In genomic region chr10:79221110-79222051, GRCh38 we compare ENCODE assay signal across 8 cellular contexts.
DNase-seq lines count a peak whose midpoint lies in the region; ATAC-seq and TF ChIP-seq lines count a peak whose summit lies in the region.

No MANE protein-coding gene starts in this region.

- no peaks in the 10 kb centered on the region for H3K27me3 ChIP-seq in colonic mucosa
- H3K27me3 ChIP-seq in skeletal muscle tissue (ENCODE audit: control insufficient read depth in 3 of 3, insufficient read depth in 3 of 3, low read length in 3 of 3), result no peaks in the 10 kb centered on the region

- H3K27ac ChIP-seq in colonic mucosa (no peak overlapping the region), skeletal muscle tissue (ENCODE audit: low read depth, low read length) (peak overlapping the region; percentile 60)

- H3K4me1 ChIP-seq in colonic mucosa, result peaks cover 3% of the 10 kb centered on the region
- peaks cover 34 to 58% (median 50%) of the 10 kb centered on the region in 3 donors for H3K4me1 ChIP-seq in skeletal muscle tissue (ENCODE audit: control insufficient read depth in 3 of 3, insufficient read depth in 3 of 3, low read length in 3 of 3)

- peaks cover 5% of the 10 kb centered on the region for H3K36me3 ChIP-seq in colonic mucosa
- peaks cover 20 to 33% (median 21%) of the 10 kb centered on the region in 3 donors for H3K36me3 ChIP-seq in skeletal muscle tissue (ENCODE audit: control insufficient read depth in 3 of 3, insufficient read depth in 3 of 3, low read length in 3 of 3)

- DNase-seq in NCI-H1436 treated with DMSO at 0.1 percent for 48 hours (lab: John Stamatoyannopoulos, UW) (peak; percentile 11), colonic mucosa (peak; percentile 41), kidney glomerular epithelial cell (lab: John Stamatoyannopoulos, UW) (peak; percentile 32)
- DNase-seq in activated T-cell treated with anti-CD3 and anti-CD28 coated beads, Interleukin-2, amount 50 U/mL, for 1 hour, result no peak

- intact Hi-C loops in colonic mucosa (cut with DNase I), result no loop called here

- H3K4me3 ChIP-seq in colonic mucosa, result no peak overlapping the region
- peak overlapping the region in 1 of 3 donors; percentile 1 for H3K4me3 ChIP-seq in skeletal muscle tissue (ENCODE audit: low read length in 3 of 3)

- H3K9ac ChIP-seq in colonic mucosa (ENCODE audit: low read depth in 2 of 2, low read length in 2 of 2) (no peak overlapping the region), skeletal muscle tissue (ENCODE audit: low read depth in 1 of 3, low read length in 3 of 3) (peak overlapping the region in 1 of 3 donors; percentile 16)

- TF ChIP-seq CTCF in colonic mucosa (IDR thresholded peaks at IDR 0.05), result no peak

- H3K9me3 ChIP-seq in colonic mucosa (no peaks in the 10 kb centered on the region), skeletal muscle tissue (ENCODE audit: control insufficient read depth in 3 of 3, low read length in 3 of 3) (no peaks in the 10 kb centered on the region)

- no peak for ATAC-seq in GM19328 (IDR thresholded peaks at IDR 0.05; ENCODE audit: unreplicated experiment)
- ATAC-seq in HG02642 (IDR thresholded peaks at IDR 0.05; ENCODE audit: poor library complexity, unreplicated experiment), result no peak
- no peak for ATAC-seq in HG03460 (IDR thresholded peaks at IDR 0.05; ENCODE audit: unreplicated experiment)
